ENCODE assay signal across 17 cellular contexts in genomic region chr13:79512950-79513349, GRCh38. TPM values are rescaled to one million over a fixed set of nuclear protein-coding genes. Genes with fewer than 3 reads are reported as not detected.
DNase-seq lines count a peak whose midpoint lies in the region; ATAC-seq and TF ChIP-seq lines count a peak whose summit lies in the region.
"Had no signal": no experiment of that assay in that cellular context is flagged by ENCODE, and none has a peak within 500 bp of the region (broad histone marks: within the 10 kb centered on the region; RNA-seq: fewer than 3 reads in every experiment).

No MANE protein-coding gene starts in this region.

- H3K4me3 Mint-ChIP-seq in activated T-cell treated with anti-CD3 and anti-CD28 coated beads, Interleukin-2, amount 50 U/mL, for 24 hours = no peak overlapping the region
- H3K4me3 Mint-ChIP-seq: B cell; CD8-positive, alpha-beta T cell had no signal

- H3K9me3 ChIP-seq in KOPT-K1 (ENCODE audit: insufficient read depth, low read length, poor library complexity, severe bottlenecking) = no peaks in the 10 kb centered on the region
- no peaks in the 10 kb centered on the region for H3K9me3 ChIP-seq in body of pancreas
- no peaks in the 10 kb centered on the region for H3K9me3 ChIP-seq in PC-3 (ENCODE audit: low read length)
- H3K9me3 ChIP-seq: BLaER1 treated with 17β-estradiol and CSF1 and Interleukin-3, amounts not matched to agents 10 nM and 100 nM; HAP-1 had no signal

- H3K4me1 ChIP-seq in body of pancreas (peaks cover 63% of the 10 kb centered on the region), PC-3 (ENCODE audit: insufficient read depth, low read length) (peaks cover 10% of the 10 kb centered on the region)

- no peaks in the 10 kb centered on the region for H3K36me3 ChIP-seq in KOPT-K1 (ENCODE audit: insufficient read depth, low read length)
- H3K36me3 ChIP-seq in body of pancreas (replicated peaks in 1 of 2; ENCODE audit: insufficient read depth in 1 of 2, low read depth in 2 of 2) = no peaks in the 10 kb centered on the region
- H3K36me3 ChIP-seq in PC-3 (ENCODE audit: low read depth, low read length) = no peaks in the 10 kb centered on the region
- H3K36me3 ChIP-seq: BLaER1 treated with 17β-estradiol and CSF1 and Interleukin-3, amounts not matched to agents 10 nM and 100 nM; HAP-1 had no signal

- ATAC-seq in body of pancreas (peak; percentile 80), HG02938 (IDR thresholded peaks at IDR 0.05; ENCODE audit: unreplicated experiment) (no peak), PC-3 (no peak)
- ATAC-seq: CD8-positive, alpha-beta T cell; GM12878 had no signal

- TF ChIP-seq CTCF in body of pancreas (IDR thresholded peaks at IDR 0.05) (no peak), PC-3 (conservative IDR thresholded peaks at IDR 0.05; ENCODE audit: low read depth, low read length) (no peak)

- intact Hi-C loops in body of pancreas (cut with DNase I) (no loop called here), PC-3 (cut with micrococcal nuclease) (no loop called here)

- H2AFZ ChIP-seq in PC-3 (ENCODE audit: low read length) = no peak overlapping the region

- no peak overlapping the region for H3K4me2 ChIP-seq in PC-3 (ENCODE audit: low read length)

- H3K9me3 Mint-ChIP-seq in activated T-cell treated with anti-CD3 and anti-CD28 coated beads, Interleukin-2, amount 50 U/mL, for 24 hours = no peaks in the 10 kb centered on the region
- H3K9me3 Mint-ChIP-seq: CD8-positive, alpha-beta T cell had no signal

- peak overlapping the region; percentile 51 for H3K27ac ChIP-seq in KOPT-K1 (ENCODE audit: low read depth, low read length, poor library complexity, severe bottlenecking)
- peak overlapping the region in 1 of 4 donors; percentile 42 for H3K27ac ChIP-seq in body of pancreas
- H3K27ac ChIP-seq in PC-3 (ENCODE audit: low read length) = no peak overlapping the region
- H3K27ac ChIP-seq: BLaER1 treated with 17β-estradiol and CSF1 and Interleukin-3, amounts not matched to agents 10 nM and 100 nM; HL-60 had no signal

- no peak for DNase-seq in activated T-cell treated with anti-CD3 and anti-CD28 coated beads, Interleukin-2, amount 50 U/mL, for 24 hours
- DNase-seq in activated T-cell treated with anti-CD3 and anti-CD28 coated beads for 4 hours (no peak), body of pancreas (peak; percentile 61 to 87 (median 70)), PC-3 (no peak), anterior cingulate cortex (lab: John Stamatoyannopoulos, UW) (no peak)
- DNase-seq: Calu3; CD8-positive, alpha-beta T cell; DMS79 treated with DMSO at 0.1 percent for 48 hours; EL; IMR-90 had no signal

- H3K9ac ChIP-seq in PC-3 (ENCODE audit: low read length) = no peak overlapping the region
- H3K9ac ChIP-seq: BLaER1 treated with 17β-estradiol and CSF1 and Interleukin-3, amounts not matched to agents 10 nM and 100 nM had no signal

- no peaks in the 10 kb centered on the region for H3F3A ChIP-seq in PC-3 (ENCODE audit: low read length, unreplicated experiment)

- peaks cover 81% of the 10 kb centered on the region for H3K4me1 Mint-ChIP-seq in activated T-cell treated with anti-CD3 and anti-CD28 coated beads, Interleukin-2, amount 50 U/mL, for 24 hours (ENCODE audit: low read depth)
- H3K4me1 Mint-ChIP-seq: B cell had no signal

- H3K27me3 ChIP-seq in body of pancreas (no peaks in the 10 kb centered on the region), PC-3 (ENCODE audit: low read length) (no peaks in the 10 kb centered on the region)
- H3K27me3 ChIP-seq: BLaER1 treated with 17β-estradiol and CSF1 and Interleukin-3, amounts not matched to agents 10 nM and 100 nM had no signal

- POLR2A ChIA-PET in PC-3 (lab: Charles Lee; ENCODE audit: unreplicated experiment) = no interaction called here

- TF ChIP-seq POLR2A in body of pancreas (IDR thresholded peaks at IDR 0.05) = no peak

- H3K9me2 ChIP-seq in PC-3 (replicated peaks; ENCODE audit: low read length) = no peaks in the 10 kb centered on the region

- H3K27ac Mint-ChIP-seq in activated T-cell treated with anti-CD3 and anti-CD28 coated beads, Interleukin-2, amount 50 U/mL, for 24 hours = peak overlapping the region; percentile 77
- H3K27ac Mint-ChIP-seq: B cell; CD8-positive, alpha-beta T cell had no signal

- BruUV-seq in PC-3 (replicated peaks; lab: Mats Ljungman, UMichigan) = no TSS peak

- no peak overlapping the region for H3K4me3 ChIP-seq in body of pancreas
- no peak overlapping the region for H3K4me3 ChIP-seq in PC-3 (ENCODE audit: low read length)
- H3K4me3 ChIP-seq: BLaER1 treated with 17β-estradiol and CSF1 and Interleukin-3, amounts not matched to agents 10 nM and 100 nM; GM12878; HAP-1 had no signal

- no peaks in the 10 kb centered on the region for H4K20me1 ChIP-seq in PC-3 (ENCODE audit: low read length)
- H4K20me1 ChIP-seq: BLaER1 treated with 17β-estradiol and CSF1 and Interleukin-3, amounts not matched to agents 10 nM and 100 nM had no signal

- H3K36me3 Mint-ChIP-seq in activated T-cell treated with anti-CD3 and anti-CD28 coated beads, Interleukin-2, amount 50 U/mL, for 24 hours (ENCODE audit: low read depth) = peaks cover 69% of the 10 kb centered on the region
- H3K36me3 Mint-ChIP-seq: CD8-positive, alpha-beta T cell had no signal

- CTCF ChIA-PET in PC-3 (lab: Charles Lee) = no interaction called here

- no peaks in the 10 kb centered on the region for H3K27me3 Mint-ChIP-seq in activated T-cell treated with anti-CD3 and anti-CD28 coated beads, Interleukin-2, amount 50 U/mL, for 24 hours
- H3K27me3 Mint-ChIP-seq: B cell had no signal

- peaks cover 56% of the 10 kb centered on the region for H3K79me2 ChIP-seq in PC-3 (ENCODE audit: low read length)

RNA-seq across cellular contexts. Expression of gene NDFIP2, which starts 32.0 kb away (rescaled TPM):
- total RNA-seq in body of pancreas (10 to 100 TPM; 16.8 to 18.9 TPM), PC-3 (2014; rRNA removed) (17.9 and 19.5 TPM in 2 replicates)

Comparison
In these comparisons a context has a peak if more than half of its experiments do, and no peak if none do; other contexts are left out.
1. DNase-seq: peak in body of pancreas (4 of 4); none in activated T-cell treated with anti-CD3 and anti-CD28 coated beads, Interleukin-2, amount 50 U/mL, for 24 hours (single experiment), activated T-cell treated with anti-CD3 and anti-CD28 coated beads for 4 hours (single experiment), PC-3 (single experiment) and anterior cingulate cortex (0 of 58).